ENCODE assay signal across 16 cellular contexts in the genomic region with DNA sequence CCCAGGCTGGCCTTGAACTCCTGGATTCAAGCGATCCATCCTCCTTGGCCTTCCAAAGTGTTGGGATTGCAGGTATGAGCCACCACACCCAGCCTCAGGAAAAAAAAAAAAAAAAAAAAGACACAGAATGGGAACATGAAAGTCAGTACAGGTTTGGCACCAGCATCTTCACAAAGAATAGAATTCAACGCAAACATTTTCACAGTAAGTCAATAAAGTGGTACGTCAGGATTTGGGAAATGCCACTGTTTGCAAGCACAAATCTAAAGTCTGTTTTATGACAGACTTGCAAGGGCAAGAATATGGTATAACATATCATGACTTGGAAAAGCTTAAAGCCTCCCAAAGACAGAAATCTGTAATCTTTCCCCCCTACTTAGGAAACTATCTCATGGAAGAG. TPM values are rescaled to one million over a fixed set of nuclear protein-coding genes. Genes with fewer than 3 reads are reported as not detected.
A peak's percentile ranks its signal among the peaks of the same experiment; 100 is the strongest.
DNase-seq lines count a peak whose midpoint lies in the region; ATAC-seq and TF ChIP-seq lines count a peak whose summit lies in the region.
"Had no signal": no experiment of that assay in that cellular context is flagged by ENCODE, and none has a peak within 500 bp of the region (broad histone marks: within the 10 kb centered on the region; RNA-seq: fewer than 3 reads in every experiment).

No MANE protein-coding gene starts in this region.

- H3K4me1 Mint-ChIP-seq in activated naive CD4-positive, alpha-beta T cell treated with anti-CD3 and anti-CD28 coated beads, Interleukin-2, amount 50 U/mL, for 24 hours, result no peaks in the 10 kb centered on the region
- H3K4me1 Mint-ChIP-seq in T-helper 17 cell, result peaks cover 5% of the 10 kb centered on the region
- H3K4me1 Mint-ChIP-seq in progenitor cell of endocrine pancreas (ENCODE audit: low read depth), result peaks cover 9% of the 10 kb centered on the region
- no peaks in the 10 kb centered on the region for H3K4me1 Mint-ChIP-seq in activated CD4-positive, alpha-beta T cell treated with anti-CD3 and anti-CD28 coated beads for 36 hours
- H3K4me1 Mint-ChIP-seq: B cell; CD8-positive, alpha-beta memory T cell; GM23338 had no signal

- no peaks in the 10 kb centered on the region for H3K9me3 ChIP-seq in T-helper 17 cell (ENCODE audit: control insufficient read depth, low read length, poor library complexity, severe bottlenecking)
- H3K9me3 ChIP-seq in upper lobe of left lung, result no peaks in the 10 kb centered on the region
- H3K9me3 ChIP-seq: BLaER1 treated with 17β-estradiol and CSF1 and Interleukin-3, amounts not matched to agents 10 nM and 100 nM had no signal

- peak overlapping the region; percentile 74 for H3K27ac Mint-ChIP-seq in activated naive CD4-positive, alpha-beta T cell treated with anti-CD3 and anti-CD28 coated beads, Interleukin-2, amount 50 U/mL, for 24 hours
- no peak overlapping the region for H3K27ac Mint-ChIP-seq in activated naive CD4-positive, alpha-beta T cell treated with anti-CD3 and anti-CD28 coated beads, Interleukin-2, amount 50 U/mL, for 72 hours
- peak overlapping the region; percentile 32 for H3K27ac Mint-ChIP-seq in T-helper 17 cell
- peak overlapping the region; percentile 33 for H3K27ac Mint-ChIP-seq in progenitor cell of endocrine pancreas
- H3K27ac Mint-ChIP-seq in activated CD4-positive, alpha-beta T cell treated with anti-CD3 and anti-CD28 coated beads for 36 hours, result no peak overlapping the region
- H3K27ac Mint-ChIP-seq: B cell; CD4-positive, CD25-positive, alpha-beta regulatory T cell; GM23338 had no signal

- no peak for TF ChIP-seq CTCF in progenitor cell of endocrine pancreas (IDR thresholded peaks at IDR 0.05; ENCODE audit: unreplicated experiment)
- no peak for TF ChIP-seq CTCF in upper lobe of left lung (IDR thresholded peaks at IDR 0.05)

- CTCF ChIA-PET in activated CD4-positive, alpha-beta T cell treated with anti-CD3 and anti-CD28 coated beads for 36 hours (lab: Charles Lee), result interaction anchor here (0.8 kb wide), 1 partner anchor 11 kb away, joined by 3 read pairs; no protein-coding TSS in a partner anchor

- TF ChIP-seq POLR2A in upper lobe of left lung (IDR thresholded peaks at IDR 0.05), result no peak

- no peak overlapping the region for H3K27ac ChIP-seq in upper lobe of left lung
- H3K27ac ChIP-seq: BLaER1 treated with 17β-estradiol and CSF1 and Interleukin-3, amounts not matched to agents 10 nM and 100 nM had no signal

- DNase-seq in activated naive CD4-positive, alpha-beta T cell treated with anti-CD3 and anti-CD28 coated beads, Interleukin-2, amount 50 U/mL, for 72 hours (ENCODE audit: low spot score in 2 of 2), result no peak
- DNase-seq in T-helper 17 cell (no peak), progenitor cell of endocrine pancreas (ENCODE audit: low spot score, unreplicated experiment) (no peak), ACHN (no peak), upper lobe of left lung (no peak)
- no peak for DNase-seq in activated CD4-positive, alpha-beta T cell treated with anti-CD3 and anti-CD28 coated beads for 36 hours
- DNase-seq: 8988T; CD4-positive, CD25-positive, alpha-beta regulatory T cell; CD8-positive, alpha-beta memory T cell; COR-L47; HCEC 1CT; IMR-90 had no signal

- H3K4me3 ChIP-seq in upper lobe of left lung, result no peak overlapping the region
- H3K4me3 ChIP-seq: BLaER1 treated with 17β-estradiol and CSF1 and Interleukin-3, amounts not matched to agents 10 nM and 100 nM; GM23338 had no signal

- in situ Hi-C loops in ACHN (cut with HindIII; ENCODE audit: low pct_ligation_motif_present, low pct_unique_long_range_greater_than_20kb, low sequenced_read_pairs), result no loop called here

- peaks cover 7% of the 10 kb centered on the region for H3K36me3 Mint-ChIP-seq in activated naive CD4-positive, alpha-beta T cell treated with anti-CD3 and anti-CD28 coated beads, Interleukin-2, amount 50 U/mL, for 24 hours
- no peaks in the 10 kb centered on the region for H3K36me3 Mint-ChIP-seq in activated naive CD4-positive, alpha-beta T cell treated with anti-CD3 and anti-CD28 coated beads, Interleukin-2, amount 50 U/mL, for 72 hours
- H3K36me3 Mint-ChIP-seq in T-helper 17 cell (ENCODE audit: low read depth) (peaks cover 5% of the 10 kb centered on the region), progenitor cell of endocrine pancreas (ENCODE audit: insufficient read depth) (peaks cover 3% of the 10 kb centered on the region)
- H3K36me3 Mint-ChIP-seq in activated CD4-positive, alpha-beta T cell treated with anti-CD3 and anti-CD28 coated beads for 36 hours (ENCODE audit: low read depth), result peaks cover 6% of the 10 kb centered on the region

- no peaks in the 10 kb centered on the region for H3K4me1 ChIP-seq in upper lobe of left lung

- H3K27me3 Mint-ChIP-seq in activated naive CD4-positive, alpha-beta T cell treated with anti-CD3 and anti-CD28 coated beads, Interleukin-2, amount 50 U/mL, for 24 hours, result no peaks in the 10 kb centered on the region
- no peaks in the 10 kb centered on the region for H3K27me3 Mint-ChIP-seq in T-helper 17 cell
- H3K27me3 Mint-ChIP-seq in progenitor cell of endocrine pancreas, result no peaks in the 10 kb centered on the region
- no peaks in the 10 kb centered on the region for H3K27me3 Mint-ChIP-seq in activated CD4-positive, alpha-beta T cell treated with anti-CD3 and anti-CD28 coated beads for 36 hours
- H3K27me3 Mint-ChIP-seq: B cell; CD4-positive, CD25-positive, alpha-beta regulatory T cell; CD8-positive, alpha-beta memory T cell had no signal

- no peaks in the 10 kb centered on the region for H3K27me3 ChIP-seq in upper lobe of left lung
- H3K27me3 ChIP-seq: BLaER1 treated with 17β-estradiol and CSF1 and Interleukin-3, amounts not matched to agents 10 nM and 100 nM had no signal

- no peak overlapping the region for H3K4me3 Mint-ChIP-seq in activated naive CD4-positive, alpha-beta T cell treated with anti-CD3 and anti-CD28 coated beads, Interleukin-2, amount 50 U/mL, for 24 hours
- no peak overlapping the region for H3K4me3 Mint-ChIP-seq in T-helper 17 cell
- no peak overlapping the region for H3K4me3 Mint-ChIP-seq in progenitor cell of endocrine pancreas (ENCODE audit: low read depth)
- H3K4me3 Mint-ChIP-seq in activated CD4-positive, alpha-beta T cell treated with anti-CD3 and anti-CD28 coated beads for 36 hours, result no peak overlapping the region
- H3K4me3 Mint-ChIP-seq: B cell; CD4-positive, CD25-positive, alpha-beta regulatory T cell; CD8-positive, alpha-beta memory T cell; GM23338 had no signal

- ATAC-seq in activated naive CD4-positive, alpha-beta T cell treated with anti-CD3 and anti-CD28 coated beads, Interleukin-2, amount 50 U/mL, for 72 hours, result no peak
- no peak for ATAC-seq in T-helper 17 cell
- ATAC-seq in activated CD4-positive, alpha-beta T cell treated with anti-CD3 and anti-CD28 coated beads for 36 hours, result no peak
- ATAC-seq in upper lobe of left lung (ENCODE audit: low FRiP score in 2 of 2), result no peak
- ATAC-seq: GM23338 had no signal

- no peak for TF ChIP-seq EP300 in upper lobe of left lung (IDR thresholded peaks at IDR 0.05)

- intact Hi-C loops in activated CD4-positive, alpha-beta T cell treated with anti-CD3 and anti-CD28 coated beads for 36 hours (cut with DNase I, micrococcal nuclease), result no loop called here

- no peaks in the 10 kb centered on the region for H3K9me3 Mint-ChIP-seq in activated naive CD4-positive, alpha-beta T cell treated with anti-CD3 and anti-CD28 coated beads, Interleukin-2, amount 50 U/mL, for 24 hours
- H3K9me3 Mint-ChIP-seq in activated naive CD4-positive, alpha-beta T cell treated with anti-CD3 and anti-CD28 coated beads, Interleukin-2, amount 50 U/mL, for 72 hours, result no peaks in the 10 kb centered on the region
- H3K9me3 Mint-ChIP-seq in progenitor cell of endocrine pancreas (ENCODE audit: low read depth), result no peaks in the 10 kb centered on the region
- no peaks in the 10 kb centered on the region for H3K9me3 Mint-ChIP-seq in activated CD4-positive, alpha-beta T cell treated with anti-CD3 and anti-CD28 coated beads for 36 hours (ENCODE audit: low read depth)
- H3K9me3 Mint-ChIP-seq: CD4-positive, CD25-positive, alpha-beta regulatory T cell; CD8-positive, alpha-beta memory T cell; GM23338 had no signal

- 92 to 96% methylated on average over 3 of the region's 3 CpGs for WGBS in upper lobe of left lung, 2 donors

- POLR2A ChIA-PET in activated CD4-positive, alpha-beta T cell treated with anti-CD3 and anti-CD28 coated beads for 36 hours (lab: Charles Lee), result no interaction called here

- H3K36me3 ChIP-seq in upper lobe of left lung, result peaks cover 0 to 4% (median 0%) of the 10 kb centered on the region in 4 donors

RNA-seq across cellular contexts. Expression of a gene that starts 34.9 kb away (rescaled TPM):
- total RNA-seq in activated naive CD4-positive, alpha-beta T cell treated with anti-CD3 and anti-CD28 coated beads, Interleukin-2, amount 50 U/mL, for 72 hours, result 10 to 100 TPM; 23.1 to 26.4 TPM
- total RNA-seq in T-helper 17 cell, result 10 to 100 TPM; 12.1 to 13.5 TPM
- 18.6 and 20.6 TPM in 2 replicates for total RNA-seq in progenitor cell of endocrine pancreas
- total RNA-seq in activated CD4-positive, alpha-beta T cell treated with anti-CD3 and anti-CD28 coated beads for 36 hours, result 10 to 100 TPM; 13.9 to 27.2 TPM
- total RNA-seq in upper lobe of left lung, result 10 to 100 TPM in 3 of 6 donors, 1 to 10 TPM in 3; 2.1 to 16.9 (median 9.1) TPM

RNA-seq across cellular contexts. Expression of a gene that starts 51.2 kb away (rescaled TPM):
- total RNA-seq in activated naive CD4-positive, alpha-beta T cell treated with anti-CD3 and anti-CD28 coated beads, Interleukin-2, amount 50 U/mL, for 72 hours, result 10 to 100 TPM in 1 of 2 donors, 1 to 10 TPM in 1; 8.9 to 11.4 TPM
- total RNA-seq in T-helper 17 cell (10 to 100 TPM; 13.6 to 14.2 TPM), progenitor cell of endocrine pancreas (6.4 and 6.5 TPM in 2 replicates), upper lobe of left lung (10 to 100 TPM in 5 of 6 donors, 1 to 10 TPM in 1; 9.4 to 27.8 (median 22.9) TPM)
- total RNA-seq in activated CD4-positive, alpha-beta T cell treated with anti-CD3 and anti-CD28 coated beads for 36 hours, result 10 to 100 TPM in 1 of 2 experiments, 1 to 10 TPM in 1; 8.6 to 10.4 TPM

Comparison
In these comparisons a context has a peak if more than half of its experiments do, and no peak if none do; other contexts are left out.
1. H3K27ac Mint-ChIP-seq: peak in activated naive CD4-positive, alpha-beta T cell treated with anti-CD3 and anti-CD28 coated beads, Interleukin-2, amount 50 U/mL, for 24 hours (single experiment), T-helper 17 cell (single experiment) and progenitor cell of endocrine pancreas (single experiment); none in activated naive CD4-positive, alpha-beta T cell treated with anti-CD3 and anti-CD28 coated beads, Interleukin-2, amount 50 U/mL, for 72 hours (0 of 2) and activated CD4-positive, alpha-beta T cell treated with anti-CD3 and anti-CD28 coated beads for 36 hours (single experiment).